8 cellular contexts compared by ENCODE assay signal in the genomic region with DNA sequence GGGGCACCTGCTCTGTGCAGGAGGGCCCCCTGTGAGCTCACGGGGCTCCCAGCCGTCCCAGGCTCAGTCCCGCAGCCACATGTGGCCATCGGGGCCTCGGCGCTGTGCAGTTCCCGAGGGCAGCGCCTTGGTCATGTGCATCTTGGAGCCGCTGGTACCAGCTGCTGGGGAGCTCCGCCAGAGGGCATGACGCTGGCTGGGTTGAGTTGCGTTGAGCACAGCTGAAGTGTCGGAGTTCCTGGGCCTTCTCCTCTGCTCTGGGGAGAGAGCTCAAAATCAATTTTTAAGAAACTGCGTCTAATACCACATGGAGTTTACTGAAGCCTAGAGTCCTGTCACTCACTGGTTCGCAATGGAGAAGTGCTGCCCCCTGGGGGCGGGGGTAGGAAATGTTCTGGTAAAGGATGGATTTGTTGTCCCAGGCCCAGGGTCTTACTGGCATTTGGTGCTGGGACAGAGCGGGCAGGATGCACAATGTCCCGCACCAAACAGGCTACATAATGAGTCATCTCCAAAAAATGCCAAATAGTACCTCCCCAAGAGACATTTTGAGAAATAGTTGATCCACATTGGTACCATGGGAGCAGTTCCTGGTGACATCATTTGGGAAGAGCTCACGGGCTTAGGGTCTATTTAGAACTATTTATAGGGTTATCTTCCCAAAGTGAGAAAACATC. TPM values are rescaled to one million over a fixed set of nuclear protein-coding genes. Genes with fewer than 3 reads are reported as not detected.
DNase-seq lines count a peak whose midpoint lies in the region; ATAC-seq, FAIRE-seq and TF ChIP-seq lines count a peak whose summit lies in the region.

No MANE protein-coding gene starts in this region.

- peaks cover 26% of the 10 kb centered on the region for H3K27me3 ChIP-seq in AG04450 (ENCODE audit: control insufficient read depth, insufficient read depth, low read length)
- H3K27me3 ChIP-seq in bronchial epithelial cell (ENCODE audit: control insufficient read depth, insufficient read depth, low read length) = peaks cover 3% of the 10 kb centered on the region

- ATAC-seq in HG03097 (IDR thresholded peaks at IDR 0.05; ENCODE audit: low FRiP score, unreplicated experiment) = no peak

- peak overlapping the region; percentile 11 for H3K27ac ChIP-seq in AG04450 (ENCODE audit: low read depth, low read length)

- no peaks in the 10 kb centered on the region; the same call in 1 of the 2 replicates for H3K9me3 ChIP-seq in AG04450 (ENCODE audit: control insufficient read depth, insufficient read depth, low read length)

- POLR2A ChIA-PET in AG04450 (lab: Yijun Ruan, JAX) = interaction anchor here (1.6 kb wide), 1 partner anchor 450 kb away, joined by 7 read pairs; a partner anchor contains a TSS

- CTCF ChIA-PET in AG04450 (lab: Charles Lee) = interaction anchor here (0.6 to 5.3 kb wide), 44 partner anchors 9 to 750 kb away, joined by 3 to 193 read pairs (median 4); partner anchors contain the start of genes E2F6 and GREB1

- H3K36me3 ChIP-seq in bronchial epithelial cell (ENCODE audit: control insufficient read depth, insufficient read depth, low read length) = no peaks in the 10 kb centered on the region

- no peak for FAIRE-seq in bronchial epithelial cell (lab: Jason Lieb, UNC)

- DNase-seq in AG04450 (ENCODE audit: low read depth, low spot score) = no peak
- peak; percentile 68 for DNase-seq in GM20000 (ENCODE audit: low spot score)
- peak; percentile 59 for DNase-seq in NCI-H2029 treated with DMSO at 0.1 percent for 48 hours (lab: John Stamatoyannopoulos, UW)
- peak; percentile 65 for DNase-seq in UCSD-AML1 (lab: John Stamatoyannopoulos, UW; ENCODE audit: unreplicated experiment)
- peak; percentile 43 for DNase-seq in bronchial epithelial cell (ENCODE audit: low read depth)
- DNase-seq in kidney glomerular epithelial cell (lab: John Stamatoyannopoulos, UW) = peak; percentile 41
- DNase-seq in stimulated activated CD4-positive, alpha-beta T cell treated with anti-CD3 and anti-CD28 coated beads, Interleukin-2, amount 100 ng/mL, for 4 hours (ENCODE audit: low read depth) = peak; percentile 35

- TF ChIP-seq CTCF in AG04450 (IDR thresholded peaks at IDR 0.05; ENCODE audit: low read depth, low read length) = peak; percentile 67
- peak; percentile 69 for TF ChIP-seq CTCF in GM20000 (IDR thresholded peaks at IDR 0.05; ENCODE audit: extremely low read depth, missing control alignments)
- TF ChIP-seq CTCF in bronchial epithelial cell (IDR thresholded peaks at IDR 0.05; ENCODE audit: insufficient read depth, low read length, severe bottlenecking) = peak; percentile 78

- H3K4me3 ChIP-seq in AG04450 (ENCODE audit: low read depth, low read length) (no peak overlapping the region), bronchial epithelial cell (ENCODE audit: low read depth, low read length) (no peak overlapping the region)

RNA-seq across cellular contexts. Expression of gene GREB1, which starts 48.8 kb away (rescaled TPM):
- 0.12 and 0.17 TPM in 2 replicates for polyA plus RNA-seq in AG04450 (2011; rRNA removed)
- 0.04 TPM in 1 of 2 replicates, not detected in the other for polyA minus RNA-seq in AG04450 (2011; rRNA and poly(A)+ RNA removed)
- total RNA-seq in bronchial epithelial cell = under 0.01 TPM in 2 replicates
